In the genomic region with DNA sequence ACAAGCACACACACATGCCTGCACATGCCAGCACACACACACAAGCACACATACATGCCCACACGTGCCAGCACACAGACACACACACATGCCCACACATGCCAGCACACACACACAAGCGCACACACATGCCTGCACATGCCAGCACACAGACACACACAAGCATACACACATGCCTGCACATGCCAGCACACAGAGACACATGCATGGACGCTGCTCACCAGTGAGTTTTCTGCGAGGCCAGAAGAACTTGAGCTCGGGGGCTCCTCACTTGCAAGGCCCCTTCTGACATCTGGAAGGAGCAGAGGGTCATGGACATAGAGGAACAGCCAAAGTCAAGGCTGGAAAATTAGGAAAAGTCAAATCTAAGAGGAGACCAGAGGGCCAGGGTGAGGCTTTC, we compare ENCODE assay signal across 17 cellular contexts.
DNase-seq lines count a peak whose midpoint lies in the region; ATAC-seq, FAIRE-seq and TF ChIP-seq lines count a peak whose summit lies in the region.
"Had no signal": no experiment of that assay in that cellular context is flagged by ENCODE, and none has a peak within 500 bp of the region (broad histone marks: within the 10 kb centered on the region; RNA-seq: fewer than 3 reads in every experiment).

No MANE protein-coding gene starts in this region.

- H3K18ac ChIP-seq in H1 (ENCODE audit: extremely low read depth, low read length): no peak overlapping the region; the same call in 1 of the 2 replicates
- H3K18ac ChIP-seq in trophoblast cell (ENCODE audit: low read length): no peak overlapping the region

- BruUV-seq in MCF 10A (replicated peaks; lab: Mats Ljungman, UMichigan): no TSS peak

- H3K9me3 Mint-ChIP-seq in MCF 10A (ENCODE audit: unreplicated experiment): no peaks in the 10 kb centered on the region
- H3K9me3 Mint-ChIP-seq in activated T-cell treated with anti-CD3 and anti-CD28 coated beads, Interleukin-2, amount 50 U/mL, for 72 hours: no peaks in the 10 kb centered on the region
- H3K9me3 Mint-ChIP-seq: CD4-positive, CD25-positive, alpha-beta regulatory T cell; HFFc6 had no signal

- peak overlapping the region; percentile 25 for H3K27ac Mint-ChIP-seq in MCF 10A (ENCODE audit: low read depth, unreplicated experiment)
- H3K27ac Mint-ChIP-seq in activated T-cell treated with anti-CD3 and anti-CD28 coated beads, Interleukin-2, amount 50 U/mL, for 72 hours: no peak overlapping the region
- H3K27ac Mint-ChIP-seq: CD4-positive, CD25-positive, alpha-beta regulatory T cell; HFFc6 had no signal

- H3K4me3 Mint-ChIP-seq in MCF 10A (ENCODE audit: unreplicated experiment): no peak overlapping the region
- H3K4me3 Mint-ChIP-seq in activated T-cell treated with anti-CD3 and anti-CD28 coated beads, Interleukin-2, amount 50 U/mL, for 72 hours: no peak overlapping the region
- H3K4me3 Mint-ChIP-seq: CD4-positive, CD25-positive, alpha-beta regulatory T cell; HFFc6 had no signal

- H3K36me3 ChIP-seq in breast epithelium (no peaks in the 10 kb centered on the region), H1 (ENCODE audit: control insufficient read depth in 2 of 4, insufficient read depth in 4 of 4, low read length in 3 of 4) (no peaks in the 10 kb centered on the region), trophoblast cell (ENCODE audit: control insufficient read depth in 1 of 2, insufficient read depth in 2 of 2, low read length in 2 of 2) (no peaks in the 10 kb centered on the region)
- H3K36me3 ChIP-seq: BLaER1 treated with 17β-estradiol and CSF1 and Interleukin-3, amounts not matched to agents 10 nM and 100 nM had no signal

- DNase-seq in MCF 10A (ENCODE audit: unreplicated experiment) (no peak), breast epithelium (ENCODE audit: low spot score in 2 of 2) (no peak), H1 (ENCODE audit: low read depth in 1 of 2, low spot score in 2 of 2) (no peak), trophoblast cell (no peak), NCI-H446 treated with DMSO at 0.1 percent for 48 hours (lab: John Stamatoyannopoulos, UW) (no peak)
- DNase-seq in activated T-cell treated with anti-CD3 and anti-CD28 coated beads, Interleukin-2, amount 50 U/mL, for 72 hours: no peak
- DNase-seq: ACHN; CD4-positive, CD25-positive, alpha-beta regulatory T cell; DMS53; GF-D8; HCEC 1CT; HFFc6; IMR-90 had no signal

- H3K23me2 ChIP-seq in H1 (ENCODE audit: low read depth, low read length): peaks cover 2% of the 10 kb centered on the region; the same call in 1 of the 2 replicates

- H3K4me1 Mint-ChIP-seq in MCF 10A (ENCODE audit: insufficient read depth, unreplicated experiment): no peaks in the 10 kb centered on the region
- H3K4me1 Mint-ChIP-seq in activated T-cell treated with anti-CD3 and anti-CD28 coated beads, Interleukin-2, amount 50 U/mL, for 72 hours (ENCODE audit: low read depth): peaks cover 5% of the 10 kb centered on the region
- H3K4me1 Mint-ChIP-seq: CD4-positive, CD25-positive, alpha-beta regulatory T cell had no signal

- intact Hi-C loops in MCF 10A (cut with micrococcal nuclease) (no loop called here), breast epithelium (cut with DNase I; ENCODE audit: low total_unique reads) (no loop called here)

- no peaks in the 10 kb centered on the region for H3K79me2 ChIP-seq in H1 (ENCODE audit: control insufficient read depth in 1 of 2, insufficient read depth in 2 of 2, low read length in 2 of 2)
- H3K79me2 ChIP-seq in trophoblast cell (ENCODE audit: control insufficient read depth, insufficient read depth, low read length, poor library complexity): peaks cover 1% of the 10 kb centered on the region

- no peak for FAIRE-seq in H1 (lab: Jason Lieb, UNC)
- FAIRE-seq: GM19239 had no signal

- CTCF ChIA-PET in MCF 10A (lab: Yijun Ruan, JAX): interaction anchor here (0.6 to 2.9 kb wide), 2 partner anchors 13 to 83 kb away, joined by 4 to 14 read pairs; no protein-coding TSS in a partner anchor
- CTCF ChIA-PET in H1 (lab: Charles Lee; ENCODE audit: partially characterized antibody): interaction anchor here (0.9 to 3.3 kb wide), 7 partner anchors 9 to 59 kb away, joined by 3 to 13 read pairs (median 5); no protein-coding TSS in a partner anchor

- WGBS in H1 (ENCODE audit: extremely low coverage in 1 of 2, insufficient coverage in 1 of 2, insufficient read length in 1 of 2, insufficient replicate concordance in 2 of 2, low coverage in 1 of 2, low lambda C conversion rate in 2 of 2, missing lambda C conversion rate in 1 of 2), 2 experiments: 93% methylated on average over 5 of the region's 5 CpGs; no CpG with 5 or more reads in 1 of the 2 experiments
- no CpG with 5 or more reads among the region's 5 CpGs for whole genome bisulfite sequencing in trophoblast cell (ENCODE audit: extremely low coverage, insufficient coverage, insufficient read length)

- H3K4me2 ChIP-seq in H1 (ENCODE audit: insufficient read depth in 1 of 2, low read depth in 2 of 2, low read length in 2 of 2) (no peak overlapping the region), trophoblast cell (ENCODE audit: low read length) (no peak overlapping the region)
- H3K4me2 ChIP-seq: BLaER1 treated with 17β-estradiol and CSF1 and Interleukin-3, amounts not matched to agents 10 nM and 100 nM had no signal

- H4K8ac ChIP-seq in H1 (ENCODE audit: extremely low read depth, insufficient read depth, low read length) (no peak overlapping the region; the same call in 1 of the 2 replicates), trophoblast cell (ENCODE audit: low read depth, low read length) (no peak overlapping the region)

- ATAC-seq in HG03520 (IDR thresholded peaks at IDR 0.05; ENCODE audit: unreplicated experiment): no peak
- ATAC-seq in activated T-cell treated with anti-CD3 and anti-CD28 coated beads, Interleukin-2, amount 50 U/mL, for 72 hours (replicated peaks in 1 of 2): no peak

- no peaks in the 10 kb centered on the region for H3K4me1 ChIP-seq in breast epithelium
- no peaks in the 10 kb centered on the region for H3K4me1 ChIP-seq in H1 (replicated peaks in 1 of 4; ENCODE audit: control insufficient read depth in 3 of 4, insufficient read depth in 4 of 4, low read length in 3 of 4)
- no peaks in the 10 kb centered on the region for H3K4me1 ChIP-seq in trophoblast cell (ENCODE audit: control insufficient read depth in 1 of 2, insufficient read depth in 2 of 2, low read length in 2 of 2)
- H3K4me1 ChIP-seq: BLaER1 treated with 17β-estradiol and CSF1 and Interleukin-3, amounts not matched to agents 10 nM and 100 nM had no signal

- no peak overlapping the region for H2BK120ac ChIP-seq in H1 (replicated peaks; ENCODE audit: low read depth, low read length)
- H2BK120ac ChIP-seq in trophoblast cell (ENCODE audit: insufficient read depth, low read length, poor library complexity): no peak overlapping the region

- H2BK12ac ChIP-seq in H1 (ENCODE audit: low read depth, low read length): peak overlapping the region; percentile 96; the same call in 1 of the 2 replicates
- no peak overlapping the region for H2BK12ac ChIP-seq in trophoblast cell (ENCODE audit: low read length)

- no peak overlapping the region for H4K5ac ChIP-seq in H1 (ENCODE audit: insufficient read length, low read depth, low read length)

- no peaks in the 10 kb centered on the region for H3K9me3 ChIP-seq in breast epithelium
- H3K9me3 ChIP-seq in H1 (ENCODE audit: insufficient read depth in 2 of 2, low read depth in 1 of 2, low read length in 1 of 2): no peaks in the 10 kb centered on the region; a peak in 1 of 4 replicates
- H3K9me3 ChIP-seq in trophoblast cell (ENCODE audit: insufficient read depth, low read depth, low read length): peaks cover 5% of the 10 kb centered on the region
- H3K9me3 ChIP-seq: BLaER1 treated with 17β-estradiol and CSF1 and Interleukin-3, amounts not matched to agents 10 nM and 100 nM had no signal

- H3K14ac ChIP-seq in H1 (ENCODE audit: insufficient read length) (no peak overlapping the region), trophoblast cell (ENCODE audit: low read length) (no peak overlapping the region)

- POLR2A ChIA-PET in MCF 10A (lab: Yijun Ruan, JAX) (interaction anchor here (0.6 kb wide), 1 partner anchor 18 kb away, joined by 3 read pairs; no protein-coding TSS in a partner anchor), H1 (lab: Charles Lee; ENCODE audit: partially characterized antibody) (no interaction called here)

- H2AFZ ChIP-seq in H1 (ENCODE audit: low read length): no peak overlapping the region
- H2AFZ ChIP-seq in trophoblast cell (ENCODE audit: insufficient read depth, low read length, poor library complexity): no peak overlapping the region

- peaks cover 11% of the 10 kb centered on the region for H3K27me3 Mint-ChIP-seq in MCF 10A (ENCODE audit: insufficient read depth, unreplicated experiment)
- H3K27me3 Mint-ChIP-seq in activated T-cell treated with anti-CD3 and anti-CD28 coated beads, Interleukin-2, amount 50 U/mL, for 72 hours (ENCODE audit: low read depth): peaks cover 3% of the 10 kb centered on the region

- H3K9ac ChIP-seq in H1 (replicated peaks in 1 of 4; ENCODE audit: extremely low read depth in 1 of 4, low read depth in 3 of 4, low read length in 3 of 4) (no peak overlapping the region), trophoblast cell (ENCODE audit: low read length) (no peak overlapping the region)
- H3K9ac ChIP-seq: BLaER1 treated with 17β-estradiol and CSF1 and Interleukin-3, amounts not matched to agents 10 nM and 100 nM had no signal

- H3K79me1 ChIP-seq in H1 (ENCODE audit: low read depth, low read length) (no peaks in the 10 kb centered on the region), trophoblast cell (ENCODE audit: low read length) (no peaks in the 10 kb centered on the region)

- H4K12ac ChIP-seq in trophoblast cell (ENCODE audit: low read depth, low read length): no peak overlapping the region

- no peaks in the 10 kb centered on the region for H4K20me1 ChIP-seq in H1 (replicated peaks in 1 of 2; ENCODE audit: control insufficient read depth in 1 of 2, insufficient read depth in 2 of 2, low read length in 2 of 2)
- H4K20me1 ChIP-seq: BLaER1 treated with 17β-estradiol and CSF1 and Interleukin-3, amounts not matched to agents 10 nM and 100 nM had no signal

- no peak for TF ChIP-seq RAD21 in H1 (IDR thresholded peaks at IDR 0.05 in 1 of 2, conservative IDR thresholded peaks at IDR 0.05 in 1 of 2; ENCODE audit: low read depth in 2 of 2, low read length in 2 of 2)

- H4K91ac ChIP-seq in H1 (replicated peaks; ENCODE audit: insufficient read length, low read length): no peak overlapping the region
- no peak overlapping the region for H4K91ac ChIP-seq in trophoblast cell (ENCODE audit: low read depth, low read length)

- TF ChIP-seq EP300 in H1 (IDR thresholded peaks at IDR 0.05; ENCODE audit: borderline replicate concordance in 1 of 2, low read depth in 2 of 2, low read length in 2 of 2): no peak

- H3K4ac ChIP-seq in H1 (replicated peaks; ENCODE audit: insufficient read length, low read depth, low read length) (no peak overlapping the region), trophoblast cell (ENCODE audit: low read depth, low read length) (no peak overlapping the region)

- no peaks in the 10 kb centered on the region for H3K36me3 Mint-ChIP-seq in MCF 10A (ENCODE audit: insufficient read depth, unreplicated experiment)
- no peaks in the 10 kb centered on the region for H3K36me3 Mint-ChIP-seq in activated T-cell treated with anti-CD3 and anti-CD28 coated beads, Interleukin-2, amount 50 U/mL, for 72 hours (ENCODE audit: insufficient read depth in 2 of 2)
- H3K36me3 Mint-ChIP-seq: CD4-positive, CD25-positive, alpha-beta regulatory T cell had no signal

- H3K27me3 ChIP-seq in breast epithelium: peaks cover 0 to 30% of the 10 kb centered on the region in 2 donors
- no peaks in the 10 kb centered on the region for H3K27me3 ChIP-seq in H1 (replicated peaks in 1 of 4; ENCODE audit: control insufficient read depth in 3 of 4, extremely low read depth in 1 of 4, insufficient read depth in 3 of 4, low read length in 3 of 4)
- no peaks in the 10 kb centered on the region for H3K27me3 ChIP-seq in trophoblast cell (ENCODE audit: insufficient read depth, low read length)
- H3K27me3 ChIP-seq: BLaER1 treated with 17β-estradiol and CSF1 and Interleukin-3, amounts not matched to agents 10 nM and 100 nM had no signal

- TF ChIP-seq CTCF in MCF 10A (IDR thresholded peaks at IDR 0.05; ENCODE audit: unreplicated experiment): no peak
- TF ChIP-seq CTCF in breast epithelium (IDR thresholded peaks at IDR 0.05): no peak
- TF ChIP-seq CTCF in H1 (IDR thresholded peaks at IDR 0.05; ENCODE audit: control extremely low read depth in 1 of 3, insufficient read depth in 1 of 3, low read depth in 1 of 3, low read length in 3 of 3): no peak

- H3K56ac ChIP-seq in H1 (replicated peaks; ENCODE audit: insufficient read length, low read depth, low read length): no peak overlapping the region

- TF ChIP-seq POLR2A in breast epithelium (IDR thresholded peaks at IDR 0.05) (no peak), H1 (IDR thresholded peaks at IDR 0.05; ENCODE audit: control extremely low read depth in 1 of 2, low read depth in 2 of 2, low read length in 2 of 2) (no peak)

- H3K23ac ChIP-seq in H1 (ENCODE audit: insufficient read length): no peak overlapping the region
- no peak overlapping the region for H3K23ac ChIP-seq in trophoblast cell (ENCODE audit: low read length)

- H2BK5ac ChIP-seq in H1 (ENCODE audit: low read depth, low read length) (peak overlapping the region; percentile 90), trophoblast cell (ENCODE audit: low read depth, low read length, poor library complexity) (no peak overlapping the region)

- H2AK5ac ChIP-seq in H1 (ENCODE audit: low read depth, low read length): peak overlapping the region; percentile 95
- no peak overlapping the region for H2AK5ac ChIP-seq in trophoblast cell (ENCODE audit: low read length)

- peak overlapping the region; percentile 92; the same call in 1 of the 2 replicates for H2BK15ac ChIP-seq in H1 (ENCODE audit: low read length)

- H3K4me3 ChIP-seq in breast epithelium (no peak overlapping the region), H1 (ENCODE audit: extremely low read depth in 1 of 4, insufficient read depth in 2 of 4, low read depth in 3 of 4, low read length in 4 of 4) (no peak overlapping the region), trophoblast cell (ENCODE audit: low read depth, low read length) (peak overlapping the region; percentile 45)
- H3K4me3 ChIP-seq: BLaER1 treated with 17β-estradiol and CSF1 and Interleukin-3, amounts not matched to agents 10 nM and 100 nM had no signal

- H3K27ac ChIP-seq in breast epithelium (no peak overlapping the region), H1 (ENCODE audit: low read depth, low read length) (no peak overlapping the region), trophoblast cell (ENCODE audit: low read depth, low read length) (no peak overlapping the region)
- H3K27ac ChIP-seq: BLaER1 treated with 17β-estradiol and CSF1 and Interleukin-3, amounts not matched to agents 10 nM and 100 nM; HL-60 had no signal

- H2BK20ac ChIP-seq in H1 (ENCODE audit: low read length): peak overlapping the region; percentile 80; the same call in 1 of the 2 replicates
